ENCODE assay signal across 1 cellular context in genomic region chr7:3747452-3747851, GRCh38.
TF ChIP-seq lines count a peak whose summit lies in the region.

No MANE protein-coding gene starts in this region.

TF ChIP-seq in GM23338, 12 proteins besides CTCF, POLR2A, EP300 and RAD21:
- no peak for TF ChIP-seq ZNF114 (CRISPR knock-in tag; IDR thresholded peaks at IDR 0.05)
- TF ChIP-seq ZNF331 (CRISPR knock-in tag; IDR thresholded peaks at IDR 0.05; ENCODE audit: low read depth) = no peak
- no peak for TF ChIP-seq STAT1 (IDR thresholded peaks at IDR 0.05; ENCODE audit: unreplicated experiment)
- no peak for TF ChIP-seq ETS1 (IDR thresholded peaks at IDR 0.05)
- TF ChIP-seq NANOG (IDR thresholded peaks at IDR 0.05; ENCODE audit: borderline replicate concordance) = no peak
- TF ChIP-seq JUNB (IDR thresholded peaks at IDR 0.05; ENCODE audit: unreplicated experiment) = no peak
- no peak for TF ChIP-seq REST (IDR thresholded peaks at IDR 0.05; ENCODE audit: unreplicated experiment)
- TF ChIP-seq ZNF462 (CRISPR knock-in tag; IDR thresholded peaks at IDR 0.05) = no peak
- TF ChIP-seq EZH2 (IDR thresholded peaks at IDR 0.05; ENCODE audit: low read depth, unreplicated experiment) = no peak
- TF ChIP-seq CREB1 (CRISPR knock-in tag; IDR thresholded peaks at IDR 0.05; ENCODE audit: low read depth) = no peak
- TF ChIP-seq EZH2phosphoT487 (IDR thresholded peaks at IDR 0.05; ENCODE audit: unreplicated experiment) = no peak
- no peak for TF ChIP-seq POLR2AphosphoS5 (IDR thresholded peaks at IDR 0.05; ENCODE audit: low read depth)
